In genomic region chr1:52725903-52726264, GRCh38 we compare ENCODE assay signal across 8 cellular contexts. TPM values are rescaled to one million over a fixed set of nuclear protein-coding genes. Genes with fewer than 3 reads are reported as not detected.
DNase-seq lines count a peak whose midpoint lies in the region; ATAC-seq, FAIRE-seq and TF ChIP-seq lines count a peak whose summit lies in the region.

No MANE protein-coding gene starts in this region.

- no peaks in the 10 kb centered on the region for H3K27me3 ChIP-seq in CD8-positive, alpha-beta memory T cell (ENCODE audit: insufficient read depth, low read length, poor library complexity, severe bottlenecking)
- H3K27me3 ChIP-seq in PC-9 (ENCODE audit: insufficient read depth, low read depth) (no peaks in the 10 kb centered on the region), pancreas (no peaks in the 10 kb centered on the region)

- peak overlapping the region; percentile 77 for H2AFZ ChIP-seq in PC-9

- CTCF ChIA-PET in CD8-positive, alpha-beta memory T cell (lab: Charles Lee), result interaction anchor here (1.2 to 1.6 kb wide), 3 partner anchors 24 to 455 kb away, joined by 3 to 5 read pairs (median 3); partner anchors contain the start of gene COA7
- CTCF ChIA-PET in PC-9 (lab: Charles Lee), result interaction anchor here (1.0 kb wide), 1 partner anchor 77 kb away, joined by 3 read pairs; no protein-coding TSS in a partner anchor

- peaks cover 34% of the 10 kb centered on the region for H3K79me2 ChIP-seq in PC-9 (ENCODE audit: low read depth)

- H3K27me3 Mint-ChIP-seq in CD8-positive, alpha-beta memory T cell, result peaks cover 3 to 12% of the 10 kb centered on the region in 2 donors

- no peak for DNase-seq in CD8-positive, alpha-beta memory T cell
- DNase-seq in PC-9, result no peak
- no peak for DNase-seq in epithelial cell of proximal tubule (ENCODE audit: low read depth)
- DNase-seq in pancreas, result no peak
- DNase-seq in H4 (ENCODE audit: low spot score), result no peak
- DNase-seq in lower leg skin (ENCODE audit: low spot score in 2 of 2), result no peak
- no peak for DNase-seq in SHP77 (lab: John Stamatoyannopoulos, UW)
- no peak for DNase-seq in ecto neural progenitor cell (ENCODE audit: low spot score)

- peak overlapping the region; percentile 81 for H3K4me2 ChIP-seq in PC-9

- H3K27ac Mint-ChIP-seq in CD8-positive, alpha-beta memory T cell, result peak overlapping the region; percentile 8 to 88 (median 62)

- no peaks in the 10 kb centered on the region; the same call in 1 of the 2 replicates for H3F3A ChIP-seq in PC-9 (ENCODE audit: insufficient read depth, low read depth)

- no peaks in the 10 kb centered on the region for H3K9me2 ChIP-seq in PC-9 (ENCODE audit: insufficient read depth)

- peak overlapping the region; percentile 73 to 97 (median 83) for H3K4me3 Mint-ChIP-seq in CD8-positive, alpha-beta memory T cell

- peaks cover 18% of the 10 kb centered on the region for H3K4me1 ChIP-seq in CD8-positive, alpha-beta memory T cell (ENCODE audit: insufficient read depth, low read length)
- H3K4me1 ChIP-seq in PC-9 (replicated peaks; ENCODE audit: insufficient read depth) (peaks cover 13% of the 10 kb centered on the region), pancreas (peaks cover 0 to 18% (median 5%) of the 10 kb centered on the region in 3 donors)

- H3K9me3 ChIP-seq in CD8-positive, alpha-beta memory T cell (ENCODE audit: low read length), result no peaks in the 10 kb centered on the region
- H3K9me3 ChIP-seq in PC-9 (ENCODE audit: insufficient read depth, low read depth) (no peaks in the 10 kb centered on the region), pancreas (no peaks in the 10 kb centered on the region)

- no peak for ATAC-seq in pancreas

- H3K36me3 Mint-ChIP-seq in CD8-positive, alpha-beta memory T cell, result peaks cover 0 to 9% (median 0%) of the 10 kb centered on the region in 3 donors

- H3K9me3 Mint-ChIP-seq in CD8-positive, alpha-beta memory T cell, result no peaks in the 10 kb centered on the region

- TF ChIP-seq CTCF in PC-9 (conservative IDR thresholded peaks at IDR 0.05), result no peak
- no peak for TF ChIP-seq CTCF in epithelial cell of proximal tubule (conservative IDR thresholded peaks at IDR 0.05; ENCODE audit: low read depth, low read length)
- no peak for TF ChIP-seq CTCF in pancreas (IDR thresholded peaks at IDR 0.05)
- no peak for TF ChIP-seq CTCF in lower leg skin (IDR thresholded peaks at IDR 0.05)

- intact Hi-C loops in PC-9 (cut with micrococcal nuclease; ENCODE audit: unreplicated experiment), result no loop called here
- intact Hi-C loops in pancreas (cut with DNase I), result no loop called here
- intact Hi-C loops in lower leg skin (cut with DNase I; ENCODE audit: low total_unique reads), result no loop called here

- H3K4me1 Mint-ChIP-seq in CD8-positive, alpha-beta memory T cell, result peaks cover 32 to 41% (median 40%) of the 10 kb centered on the region in 3 donors

- WGBS in pancreas, 2 donors, result 6 to 14% methylated on average over 6 of the region's 6 CpGs
- WGBS in lower leg skin, 2 donors, result 2 to 6% methylated on average over 6 of the region's 6 CpGs

- peak overlapping the region; percentile 87 for H3K4me3 ChIP-seq in CD8-positive, alpha-beta memory T cell (ENCODE audit: low read length)
- H3K4me3 ChIP-seq in PC-9, result peak overlapping the region; percentile 87
- peak overlapping the region; percentile 94 for H3K4me3 ChIP-seq in epithelial cell of proximal tubule (ENCODE audit: low read depth, low read length)
- peak overlapping the region in 3 of 4 donors; percentile 85 to 95 (median 92) for H3K4me3 ChIP-seq in pancreas
- no peak overlapping the region for H3K4me3 ChIP-seq in lower leg skin (ENCODE audit: low read depth, poor library complexity, severe bottlenecking)

- peak overlapping the region; percentile 33 for H3K27ac ChIP-seq in CD8-positive, alpha-beta memory T cell (ENCODE audit: low read depth, low read length)
- H3K27ac ChIP-seq in PC-9 (no peak overlapping the region), pancreas (no peak overlapping the region)

- no TSS peak for BruUV-seq in PC-9 (replicated peaks; lab: Mats Ljungman, UMichigan)

- POLR2A ChIA-PET in CD8-positive, alpha-beta memory T cell (lab: Charles Lee), result interaction anchor here (0.6 to 2.3 kb wide), 6 partner anchors 22 to 1220 kb away, joined by 3 to 15 read pairs (median 3); partner anchors contain the start of gene IFT25
- POLR2A ChIA-PET in PC-9 (lab: Charles Lee; ENCODE audit: unreplicated experiment), result interaction anchor here (0.6 kb wide), 1 partner anchor 849 kb away, joined by 3 read pairs; no protein-coding TSS in a partner anchor

- TF ChIP-seq POLR2A in lower leg skin (IDR thresholded peaks at IDR 0.05), result no peak

- FAIRE-seq in pancreas (lab: Jason Lieb, UNC), result no peak

- no peaks in the 10 kb centered on the region for H3K36me3 ChIP-seq in CD8-positive, alpha-beta memory T cell (ENCODE audit: insufficient read depth, low read length)
- no peaks in the 10 kb centered on the region for H3K36me3 ChIP-seq in PC-9 (ENCODE audit: low read depth)
- H3K36me3 ChIP-seq in pancreas, result no peaks in the 10 kb centered on the region

- no peaks in the 10 kb centered on the region for H4K20me1 ChIP-seq in PC-9 (ENCODE audit: insufficient read depth)

RNA-seq across cellular contexts. Expression of gene ZYG11B, which starts 0.4 kb away (rescaled TPM):
- 10 to 100 TPM; 11.2 to 11.9 TPM for total RNA-seq in CD8-positive, alpha-beta memory T cell
- 11.5 TPM for polyA plus RNA-seq in CD8-positive, alpha-beta memory T cell
- 18.6 and 21.4 TPM in 2 replicates for total RNA-seq in PC-9 (2021)
- total RNA-seq in epithelial cell of proximal tubule, result 17.9 and 21.8 TPM in 2 replicates
- 10 to 100 TPM in 2 of 6 donors, 1 to 10 TPM in 4; 6.8 to 12.9 (median 8.0) TPM for total RNA-seq in pancreas
- 1 to 10 TPM; 3.2 to 4.1 TPM for polyA plus RNA-seq in pancreas
- 23.9 and 24.9 TPM in 2 replicates for total RNA-seq in H4 (2014; rRNA removed; shearing (Covaris generic))
- total RNA-seq in lower leg skin, result 10 to 100 TPM; 24.1 to 29.9 (median 25.2) TPM

RNA-seq across cellular contexts. Expression of gene COA7, which starts 27.7 kb away (rescaled TPM):
- 10 to 100 TPM; 39.8 to 41.2 TPM for total RNA-seq in CD8-positive, alpha-beta memory T cell
- polyA plus RNA-seq in CD8-positive, alpha-beta memory T cell, result 3.2 TPM
- total RNA-seq in PC-9 (2021), result 19.8 and 20.7 TPM in 2 replicates
- total RNA-seq in epithelial cell of proximal tubule, result 11.7 and 14.8 TPM in 2 replicates
- 10 to 100 TPM in 3 of 6 donors, 1 to 10 TPM in 3; 7.2 to 18.6 (median 9.4) TPM for total RNA-seq in pancreas
- polyA plus RNA-seq in pancreas, result 1 to 10 TPM; 2.1 to 4.8 TPM
- total RNA-seq in H4 (2014; rRNA removed; shearing (Covaris generic)), result 15.9 and 16.6 TPM in 2 replicates
- total RNA-seq in lower leg skin, result 10 to 100 TPM in 2 of 4 donors, 1 to 10 TPM in 2; 7.2 to 17.5 (median 8.9) TPM
